ENCODE assay signal across 2 cellular contexts in genomic region chr13:39942177-39942900, GRCh38.
TF ChIP-seq lines count a peak whose summit lies in the region.

No MANE protein-coding gene starts in this region.

TF ChIP-seq in SK-N-SH treated with all-trans-retinoic acid at 6 μM for 48 hours, 23 proteins besides CTCF, POLR2A, EP300 and RAD21 (continued from another document):
- TF ChIP-seq, protein P1, sequence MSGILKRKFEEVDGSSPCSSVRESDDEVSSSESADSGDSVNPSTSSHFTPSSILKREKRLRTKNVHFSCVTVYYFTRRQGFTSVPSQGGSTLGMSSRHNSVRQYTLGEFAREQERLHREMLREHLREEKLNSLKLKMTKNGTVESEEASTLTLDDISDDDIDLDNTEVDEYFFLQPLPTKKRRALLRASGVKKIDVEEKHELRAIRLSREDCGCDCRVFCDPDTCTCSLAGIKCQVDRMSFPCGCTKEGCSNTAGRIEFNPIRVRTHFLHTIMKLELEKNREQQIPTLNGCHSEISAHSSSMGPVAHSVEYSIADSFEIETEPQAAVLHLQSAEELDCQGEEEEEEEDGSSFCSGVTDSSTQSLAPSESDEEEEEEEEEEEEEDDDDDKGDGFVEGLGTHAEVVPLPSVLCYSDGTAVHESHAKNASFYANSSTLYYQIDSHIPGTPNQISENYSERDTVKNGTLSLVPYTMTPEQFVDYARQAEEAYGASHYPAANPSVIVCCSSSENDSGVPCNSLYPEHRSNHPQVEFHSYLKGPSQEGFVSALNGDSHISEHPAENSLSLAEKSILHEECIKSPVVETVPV (CRISPR knock-in tag; IDR thresholded peaks at IDR 0.05): no peak
- TF ChIP-seq, protein P2, sequence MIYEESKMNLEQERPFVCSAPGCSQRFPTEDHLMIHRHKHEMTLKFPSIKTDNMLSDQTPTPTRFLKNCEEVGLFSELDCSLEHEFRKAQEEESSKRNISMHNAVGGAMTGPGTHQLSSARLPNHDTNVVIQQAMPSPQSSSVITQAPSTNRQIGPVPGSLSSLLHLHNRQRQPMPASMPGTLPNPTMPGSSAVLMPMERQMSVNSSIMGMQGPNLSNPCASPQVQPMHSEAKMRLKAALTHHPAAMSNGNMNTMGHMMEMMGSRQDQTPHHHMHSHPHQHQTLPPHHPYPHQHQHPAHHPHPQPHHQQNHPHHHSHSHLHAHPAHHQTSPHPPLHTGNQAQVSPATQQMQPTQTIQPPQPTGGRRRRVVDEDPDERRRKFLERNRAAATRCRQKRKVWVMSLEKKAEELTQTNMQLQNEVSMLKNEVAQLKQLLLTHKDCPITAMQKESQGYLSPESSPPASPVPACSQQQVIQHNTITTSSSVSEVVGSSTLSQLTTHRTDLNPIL (CRISPR knock-in tag; IDR thresholded peaks at IDR 0.05; ENCODE audit: low read depth): no peak
- TF ChIP-seq ZFP30 (CRISPR knock-in tag; IDR thresholded peaks at IDR 0.05): no peak
- TF ChIP-seq TCF4 (CRISPR knock-in tag; IDR thresholded peaks at IDR 0.05; ENCODE audit: borderline replicate concordance): no peak
- no peak for TF ChIP-seq ZNF565 (CRISPR knock-in tag; conservative IDR thresholded peaks at IDR 0.05; ENCODE audit: low read depth)
- TF ChIP-seq ZNF70 (CRISPR knock-in tag; IDR thresholded peaks at IDR 0.05): no peak
- TF ChIP-seq, protein P3, sequence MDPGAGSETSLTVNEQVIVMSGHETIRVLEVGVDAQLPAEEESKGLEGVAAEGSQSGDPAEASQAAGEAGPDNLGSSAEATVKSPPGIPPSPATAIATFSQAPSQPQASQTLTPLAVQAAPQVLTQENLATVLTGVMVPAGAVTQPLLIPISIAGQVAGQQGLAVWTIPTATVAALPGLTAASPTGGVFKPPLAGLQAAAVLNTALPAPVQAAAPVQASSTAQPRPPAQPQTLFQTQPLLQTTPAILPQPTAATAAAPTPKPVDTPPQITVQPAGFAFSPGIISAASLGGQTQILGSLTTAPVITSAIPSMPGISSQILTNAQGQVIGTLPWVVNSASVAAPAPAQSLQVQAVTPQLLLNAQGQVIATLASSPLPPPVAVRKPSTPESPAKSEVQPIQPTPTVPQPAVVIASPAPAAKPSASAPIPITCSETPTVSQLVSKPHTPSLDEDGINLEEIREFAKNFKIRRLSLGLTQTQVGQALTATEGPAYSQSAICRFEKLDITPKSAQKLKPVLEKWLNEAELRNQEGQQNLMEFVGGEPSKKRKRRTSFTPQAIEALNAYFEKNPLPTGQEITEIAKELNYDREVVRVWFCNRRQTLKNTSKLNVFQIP (CRISPR knock-in tag; IDR thresholded peaks at IDR 0.05; ENCODE audit: borderline replicate concordance, low read depth): no peak
- no peak for TF ChIP-seq GLIS3 (CRISPR knock-in tag; IDR thresholded peaks at IDR 0.05)
- TF ChIP-seq OSR1 (CRISPR knock-in tag; IDR thresholded peaks at IDR 0.05): no peak
- no peak for TF ChIP-seq BACH2 (CRISPR knock-in tag; IDR thresholded peaks at IDR 0.05; ENCODE audit: borderline replicate concordance)
- TF ChIP-seq ESRRG (CRISPR knock-in tag; IDR thresholded peaks at IDR 0.05): no peak
- TF ChIP-seq ZNF8 (CRISPR knock-in tag; IDR thresholded peaks at IDR 0.05): no peak

TF ChIP-seq in SK-N-SH, 30 proteins besides CTCF, POLR2A, EP300 and RAD21 (continued from another document):
- TF ChIP-seq IRF3 (IDR thresholded peaks at IDR 0.05; ENCODE audit: low read depth, low read length): no peak
- TF ChIP-seq NRF1 (IDR thresholded peaks at IDR 0.05; ENCODE audit: low read depth, low read length): no peak
- no peak for TF ChIP-seq RFX5 (IDR thresholded peaks at IDR 0.05; ENCODE audit: low read length)
- TF ChIP-seq YY1 (IDR thresholded peaks at IDR 0.05; ENCODE audit: low read depth): no peak
- TF ChIP-seq CHD2 (IDR thresholded peaks at IDR 0.05; ENCODE audit: low read length, partially characterized antibody): no peak
- TF ChIP-seq FOSL2 (IDR thresholded peaks at IDR 0.05; ENCODE audit: borderline replicate concordance, low read depth): no peak
- TF ChIP-seq FOXJ3 (CRISPR knock-in tag; IDR thresholded peaks at IDR 0.05): no peak
- no peak for TF ChIP-seq TCF12 (IDR thresholded peaks at IDR 0.05)
- TF ChIP-seq EZH2phosphoT487 (IDR thresholded peaks at IDR 0.05; ENCODE audit: borderline replicate concordance, low read depth): no peak
- no peak for TF ChIP-seq SIN3A (IDR thresholded peaks at IDR 0.05; ENCODE audit: borderline replicate concordance, low read depth, low read length)
- no peak for TF ChIP-seq FOXM1 (IDR thresholded peaks at IDR 0.05; ENCODE audit: low read depth)
